Comparison of ENCODE assay signal across 14 cellular contexts in genomic region chr3:169244119-169244864, GRCh38.
DNase-seq lines count a peak whose midpoint lies in the region; ATAC-seq lines count a peak whose summit lies in the region.
"Had no signal": no experiment of that assay in that cellular context is flagged by ENCODE, and none has a peak within 500 bp of the region (broad histone marks: within the 10 kb centered on the region; RNA-seq: fewer than 3 reads in every experiment).

No MANE protein-coding gene starts in this region.

- DNase-seq in EH (ENCODE audit: low read depth), result peak; percentile 29
- DNase-seq in M059J (ENCODE audit: low read depth), result peak; percentile 14
- peak; percentile 9 for DNase-seq in iris pigment epithelial cell (ENCODE audit: low read depth)
- DNase-seq in retina, result peak; percentile 39
- no peak for DNase-seq in 8988T
- no peak for DNase-seq in glomerular visceral epithelial cell (ENCODE audit: extremely low spot score)
- DNase-seq: activated CD4-positive, alpha-beta T cell treated with anti-CD3 and anti-CD28 coated beads, Interleukin-2, amount 10 ng/mL, durations not matched to agents 7 days and 5 days; activated CD8-positive, alpha-beta memory T cell treated with anti-CD3 and anti-CD28 coated beads, Interleukin-2, amount 50 U/mL, for 48 hours; gastrocnemius medialis; naive thymus-derived CD4-positive, alpha-beta T cell; NCI-H187; NCI-H526 had no signal

- ATAC-seq in GM21717 (IDR thresholded peaks at IDR 0.05; ENCODE audit: unreplicated experiment) (no peak), GM21381 (IDR thresholded peaks at IDR 0.05; ENCODE audit: unreplicated experiment) (no peak)
- ATAC-seq: gastrocnemius medialis; naive thymus-derived CD4-positive, alpha-beta T cell had no signal

Comparison
In these comparisons a context has a peak if more than half of its experiments do, and no peak if none do; other contexts are left out.
1. DNase-seq: peak in EH (single experiment), M059J (single experiment), iris pigment epithelial cell (single experiment) and retina (single experiment); none in 8988T (single experiment) and glomerular visceral epithelial cell (single experiment).